8 cellular contexts compared by ENCODE assay signal in genomic region chr9:21813575-21814473, GRCh38. TPM values are rescaled to one million over a fixed set of nuclear protein-coding genes. Genes with fewer than 3 reads are reported as not detected.
DNase-seq lines count a peak whose midpoint lies in the region; ATAC-seq, FAIRE-seq and TF ChIP-seq lines count a peak whose summit lies in the region.

No MANE protein-coding gene starts in this region.

- H3K4me1 ChIP-seq in left ventricle myocardium inferior (peaks cover 61% of the 10 kb centered on the region), sigmoid colon (peaks cover 0 to 30% (median 15%) of the 10 kb centered on the region in 4 donors)

- no peak overlapping the region for H3K4me3 Mint-ChIP-seq in activated naive CD8-positive, alpha-beta T cell treated with anti-CD3 and anti-CD28 coated beads, Interleukin-2, amount 50 U/mL, for 24 hours

- WGBS in sigmoid colon, 2 donors = 55 to 64% methylated on average over 8 of the region's 8 CpGs

- H3K36me3 Mint-ChIP-seq in activated naive CD8-positive, alpha-beta T cell treated with anti-CD3 and anti-CD28 coated beads, Interleukin-2, amount 50 U/mL, for 24 hours (ENCODE audit: low read depth) = peaks cover 64% of the 10 kb centered on the region

- H3K27me3 ChIP-seq in left ventricle myocardium inferior (ENCODE audit: low read depth) (no peaks in the 10 kb centered on the region), sigmoid colon (no peaks in the 10 kb centered on the region)

- H3K27ac ChIP-seq in left ventricle myocardium inferior (replicated peaks) (peak overlapping the region; percentile 50), sigmoid colon (peak overlapping the region; percentile 35 to 52 (median 44))

- H3K9me3 ChIP-seq in left ventricle myocardium inferior (replicated peaks) (no peaks in the 10 kb centered on the region), sigmoid colon (no peaks in the 10 kb centered on the region)

- H3K36me3 ChIP-seq in left ventricle myocardium inferior (peaks cover 38% of the 10 kb centered on the region), sigmoid colon (peaks cover 6 to 46% (median 9%) of the 10 kb centered on the region in 4 donors)

- DNase-seq in D721Med (ENCODE audit: insufficient read length, low spot score) (no peak), Kasumi-1 (lab: John Stamatoyannopoulos, UW) (peak; percentile 40 to 41), RPMI7951 (ENCODE audit: low read depth) (peak; percentile 78), left ventricle myocardium inferior (peak; percentile 20), sigmoid colon (peak; percentile 81), mesenteric fat pad (ENCODE audit: low spot score) (no peak)
- DNase-seq in activated naive CD8-positive, alpha-beta T cell treated with anti-CD3 and anti-CD28 coated beads, Interleukin-2, amount 50 U/mL, for 24 hours = peak; percentile 41

- H3K4me3 ChIP-seq in left ventricle myocardium inferior (no peak overlapping the region), sigmoid colon (no peak overlapping the region)

- TF ChIP-seq POLR2A in sigmoid colon (IDR thresholded peaks at IDR 0.05) = no peak

- TF ChIP-seq EP300 in sigmoid colon (IDR thresholded peaks at IDR 0.05) = no peak

- H3K27me3 Mint-ChIP-seq in activated naive CD8-positive, alpha-beta T cell treated with anti-CD3 and anti-CD28 coated beads, Interleukin-2, amount 50 U/mL, for 24 hours = no peaks in the 10 kb centered on the region

- no peak overlapping the region for H3K27ac Mint-ChIP-seq in activated naive CD8-positive, alpha-beta T cell treated with anti-CD3 and anti-CD28 coated beads, Interleukin-2, amount 50 U/mL, for 24 hours

- peaks cover 41% of the 10 kb centered on the region for H3K4me1 Mint-ChIP-seq in activated naive CD8-positive, alpha-beta T cell treated with anti-CD3 and anti-CD28 coated beads, Interleukin-2, amount 50 U/mL, for 24 hours

- TF ChIP-seq CTCF in D721Med (IDR thresholded peaks at IDR 0.05; ENCODE audit: insufficient read depth, missing control alignments) = peak; percentile 83
- peak; percentile 88 for TF ChIP-seq CTCF in left ventricle myocardium inferior (IDR thresholded peaks at IDR 0.05; ENCODE audit: borderline replicate concordance)
- TF ChIP-seq CTCF in sigmoid colon (IDR thresholded peaks at IDR 0.05) = peak; percentile 32 to 75 (median 67)

- peak; percentile 52 for ATAC-seq in GM21367 (IDR thresholded peaks at IDR 0.05; ENCODE audit: unreplicated experiment)
- no peak for ATAC-seq in activated naive CD8-positive, alpha-beta T cell treated with anti-CD3 and anti-CD28 coated beads, Interleukin-2, amount 50 U/mL, for 24 hours

- H3K9me3 Mint-ChIP-seq in activated naive CD8-positive, alpha-beta T cell treated with anti-CD3 and anti-CD28 coated beads, Interleukin-2, amount 50 U/mL, for 24 hours = no peaks in the 10 kb centered on the region

- peak; percentile 21 for FAIRE-seq in D721Med (lab: Jason Lieb, UNC)

- intact Hi-C loops in left ventricle myocardium inferior (cut with micrococcal nuclease) (loop anchor here (5.0 kb wide), 2 partner anchors 193 to 423 kb away; partner anchors contain the start of gene CDKN2B), sigmoid colon (cut with DNase I) (loop anchor here (1.0 to 10.0 kb wide), 4 partner anchors 195 to 639 kb away; partner anchors contain the start of gene CDKN2B)

RNA-seq across cellular contexts. Expression of gene MTAP, which starts 11.4 kb away (rescaled TPM):
- 25.7 and 34.0 TPM in 2 replicates for total RNA-seq in RPMI7951 (2014; rRNA removed; shearing (Covaris generic))
- total RNA-seq in left ventricle myocardium inferior (25.3 TPM), sigmoid colon (10 to 100 TPM; 19.9 to 28.5 (median 23.7) TPM), mesenteric fat pad (38.8 TPM)
- 10 to 100 TPM in 1 of 3 donors, 1 to 10 TPM in 2; 7.6 to 13.5 (median 7.8) TPM for polyA plus RNA-seq in sigmoid colon

Comparison
In these comparisons a context has a peak if more than half of its experiments do, and no peak if none do; other contexts are left out.
1. DNase-seq: peak in Kasumi-1 (2 of 2), RPMI7951 (single experiment), activated naive CD8-positive, alpha-beta T cell treated with anti-CD3 and anti-CD28 coated beads, Interleukin-2, amount 50 U/mL, for 24 hours (single experiment), left ventricle myocardium inferior (single experiment) and sigmoid colon (single experiment); none in D721Med (single experiment) and mesenteric fat pad (single experiment).
2. Peak in every context shown above with its lines, with median percentiles within 50 percentile points of each other: CTCF ChIP-seq.